20 cellular contexts compared by ENCODE assay signal in genomic region chr3:140399853-140400252, GRCh38.
"Had no signal": no experiment of that assay in that cellular context is flagged by ENCODE, and none has a peak within 500 bp of the region (broad histone marks: within the 10 kb centered on the region; RNA-seq: fewer than 3 reads in every experiment).

No MANE protein-coding gene starts in this region.

- H3K27ac ChIP-seq: body of pancreas, dorsolateral prefrontal cortex, epithelial cell of prostate, thoracic aorta, upper lobe of right lung had no signal

- H3K36me3 Mint-ChIP-seq: stimulated activated naive B cell treated with anti-CD40 and anti-IgM and Interleukin-4, amounts not matched to agents 10 μg/mL and 1 μg/mL and 100 μg/mL, for 72 hours had no signal

- H3K36me3 ChIP-seq: thoracic aorta, upper lobe of right lung had no signal

- H3K27me3 ChIP-seq: body of pancreas, dorsolateral prefrontal cortex, upper lobe of right lung had no signal

- H3K4me3 ChIP-seq: body of pancreas, dorsolateral prefrontal cortex, lung, thoracic aorta, upper lobe of right lung had no signal

- H3K4me1 ChIP-seq: body of pancreas, upper lobe of right lung had no signal

- FAIRE-seq: colon had no signal

- H3K27ac Mint-ChIP-seq: activated CD8-positive, alpha-beta T cell treated with anti-CD3 and anti-CD28 coated beads, Interleukin-2, amount 10 ng/mL, durations not matched to agents 7 days and 5 days; activated naive CD4-positive, alpha-beta T cell treated with anti-CD3 and anti-CD28 coated beads for 36 hours; stimulated activated naive B cell treated with anti-CD40 and anti-IgM and Interleukin-4, amounts not matched to agents 10 μg/mL and 1 μg/mL and 100 μg/mL, for 72 hours had no signal

- H3K4me3 Mint-ChIP-seq: activated CD8-positive, alpha-beta T cell treated with anti-CD3 and anti-CD28 coated beads, Interleukin-2, amount 10 ng/mL, durations not matched to agents 7 days and 5 days; activated naive CD4-positive, alpha-beta T cell treated with anti-CD3 and anti-CD28 coated beads for 36 hours; activated T-cell treated with anti-CD3 and anti-CD28 coated beads, Interleukin-2, amount 50 U/mL, for 4 hours; stimulated activated naive B cell treated with anti-CD40 and anti-IgM and Interleukin-4, amounts not matched to agents 10 μg/mL and 1 μg/mL and 100 μg/mL, for 72 hours had no signal

- H3K9me3 Mint-ChIP-seq: activated naive CD4-positive, alpha-beta T cell treated with anti-CD3 and anti-CD28 coated beads for 36 hours; activated T-cell treated with anti-CD3 and anti-CD28 coated beads, Interleukin-2, amount 50 U/mL, for 4 hours; stimulated activated naive B cell treated with anti-CD40 and anti-IgM and Interleukin-4, amounts not matched to agents 10 μg/mL and 1 μg/mL and 100 μg/mL, for 72 hours had no signal

- DNase-seq: activated CD4-positive, alpha-beta T cell treated with anti-CD3 and anti-CD28 coated beads for 48 hours; activated CD4-positive, CD25-positive, alpha-beta regulatory T cell; activated CD8-positive, alpha-beta T cell treated with anti-CD3 and anti-CD28 coated beads, Interleukin-2, amount 10 ng/mL, durations not matched to agents 7 days and 5 days; activated naive CD4-positive, alpha-beta T cell treated with anti-CD3 and anti-CD28 coated beads for 36 hours; activated T-cell treated with anti-CD3 and anti-CD28 coated beads, Interleukin-2, amount 50 U/mL, for 4 hours; body of pancreas; caudate nucleus; dorsolateral prefrontal cortex; foreskin melanocyte; head of caudate nucleus; kidney; occipital lobe; retina; stimulated activated naive B cell treated with anti-CD40 and anti-IgM and Interleukin-4, amounts not matched to agents 10 μg/mL and 1 μg/mL and 100 μg/mL, for 72 hours; upper lobe of right lung had no signal

- H3K9me3 ChIP-seq: body of pancreas, thoracic aorta, upper lobe of right lung had no signal

- H3K4me1 Mint-ChIP-seq: stimulated activated naive B cell treated with anti-CD40 and anti-IgM and Interleukin-4, amounts not matched to agents 10 μg/mL and 1 μg/mL and 100 μg/mL, for 72 hours had no signal

- ATAC-seq: activated CD8-positive, alpha-beta T cell treated with anti-CD3 and anti-CD28 coated beads, Interleukin-2, amount 10 ng/mL, durations not matched to agents 7 days and 5 days; activated T-cell treated with anti-CD3 and anti-CD28 coated beads, Interleukin-2, amount 50 U/mL, for 4 hours; body of pancreas; left lobe of liver; stimulated activated naive B cell treated with anti-CD40 and anti-IgM and Interleukin-4, amounts not matched to agents 10 μg/mL and 1 μg/mL and 100 μg/mL, for 72 hours; upper lobe of right lung had no signal
